Comparison of ENCODE assay signal across 8 cellular contexts in genomic region chr17:57255182-57255775, GRCh38. TPM values are rescaled to one million over a fixed set of nuclear protein-coding genes. Genes with fewer than 3 reads are reported as not detected.
DNase-seq lines count a peak whose midpoint lies in the region; ATAC-seq, FAIRE-seq and TF ChIP-seq lines count a peak whose summit lies in the region.

No MANE protein-coding gene starts in this region.

- no peak overlapping the region for H3K56ac ChIP-seq in H1 (replicated peaks; ENCODE audit: insufficient read length, low read depth, low read length)

- H3K4me3 Mint-ChIP-seq in CD4-positive, alpha-beta memory T cell: peak overlapping the region; percentile 87 to 96 (median 92)
- H3K4me3 Mint-ChIP-seq in neural progenitor cell: peak overlapping the region; percentile 90

- H3K79me2 ChIP-seq in MM.1S (ENCODE audit: low read length) (peaks cover 34% of the 10 kb centered on the region), H1 (ENCODE audit: control insufficient read depth in 1 of 2, insufficient read depth in 2 of 2, low read length in 2 of 2) (peaks cover 0 to 12% of the 10 kb centered on the region in 2 experiments; a peak in 1 of 4 replicates), neural progenitor cell (ENCODE audit: low read depth) (peaks cover 37% of the 10 kb centered on the region)

- peaks cover 16% of the 10 kb centered on the region for H3F3A ChIP-seq in MM.1S (ENCODE audit: insufficient read depth, low read length)
- H3F3A ChIP-seq in neural progenitor cell (ENCODE audit: low read depth): peaks cover 56% of the 10 kb centered on the region

- no peak overlapping the region for H4K91ac ChIP-seq in H1 (replicated peaks; ENCODE audit: insufficient read length, low read length)

- no peak for TF ChIP-seq POLR2A in H1 (IDR thresholded peaks at IDR 0.05; ENCODE audit: control extremely low read depth in 1 of 2, low read depth in 2 of 2, low read length in 2 of 2)

- no peaks in the 10 kb centered on the region for H3K36me3 ChIP-seq in CD4-positive, alpha-beta memory T cell (ENCODE audit: insufficient read depth, low read length)
- H3K36me3 ChIP-seq in MM.1S (replicated peaks; ENCODE audit: insufficient read depth, low read length) (peaks cover 1% of the 10 kb centered on the region; the same call in 1 of the 2 replicates), H1 (ENCODE audit: control insufficient read depth in 2 of 4, insufficient read depth in 4 of 4, low read length in 3 of 4) (peaks cover 0 to 6% (median 0%) of the 10 kb centered on the region in 4 experiments; a peak in 1 of 8 replicates), neural progenitor cell (peaks cover 12% of the 10 kb centered on the region)

- H3K18ac ChIP-seq in H1 (ENCODE audit: extremely low read depth, low read length): no peak overlapping the region

- H2BK5ac ChIP-seq in H1 (ENCODE audit: low read depth, low read length): no peak overlapping the region

- no peak for TF ChIP-seq EP300 in H1 (IDR thresholded peaks at IDR 0.05; ENCODE audit: borderline replicate concordance in 1 of 2, low read depth in 2 of 2, low read length in 2 of 2)

- H3K27me3 Mint-ChIP-seq in CD4-positive, alpha-beta memory T cell: no peaks in the 10 kb centered on the region
- no peaks in the 10 kb centered on the region for H3K27me3 Mint-ChIP-seq in neural progenitor cell (ENCODE audit: insufficient read depth, low read depth)

- CTCF ChIA-PET in CD4-positive, alpha-beta memory T cell (lab: Charles Lee; ENCODE audit: partially characterized antibody): interaction anchor here (7.4 kb wide), 1 partner anchor 12 kb away, joined by 56 read pairs; no protein-coding TSS in a partner anchor
- CTCF ChIA-PET in H1 (lab: Charles Lee; ENCODE audit: partially characterized antibody): interaction anchor here (2.6 kb wide), 1 partner anchor 12 kb away, joined by 40 read pairs; no protein-coding TSS in a partner anchor

- H3K27me3 ChIP-seq in CD4-positive, alpha-beta memory T cell (ENCODE audit: insufficient read depth, low read length): no peaks in the 10 kb centered on the region
- no peaks in the 10 kb centered on the region for H3K27me3 ChIP-seq in MM.1S (replicated peaks; ENCODE audit: insufficient read depth, low read length)
- peaks cover 2 to 10% (median 8%) of the 10 kb centered on the region in 4 experiments; a peak in 6 of 7 replicates for H3K27me3 ChIP-seq in H1 (replicated peaks in 1 of 4; ENCODE audit: control insufficient read depth in 3 of 4, extremely low read depth in 1 of 4, insufficient read depth in 3 of 4, low read length in 3 of 4)
- H3K27me3 ChIP-seq in neural progenitor cell: peaks cover 10% of the 10 kb centered on the region

- peak in 2 of 5 donors; percentile 30 to 38 for DNase-seq in CD4-positive, alpha-beta memory T cell
- DNase-seq in MM.1S: no peak
- peak in 1 of 2 experiments; percentile 28 for DNase-seq in H1 (ENCODE audit: low read depth in 1 of 2, low spot score in 2 of 2)
- no peak for DNase-seq in neural progenitor cell (ENCODE audit: low spot score)
- DNase-seq in NCI-H1092 (lab: John Stamatoyannopoulos, UW): no peak
- no peak for DNase-seq in hepatic stellate cell (ENCODE audit: low spot score)

- FAIRE-seq in H1 (lab: Jason Lieb, UNC): no peak

- H3K23ac ChIP-seq in H1 (ENCODE audit: insufficient read length): no peak overlapping the region

- no peaks in the 10 kb centered on the region for H3K9me2 ChIP-seq in MM.1S (replicated peaks; ENCODE audit: insufficient read depth, low read length)

- no peak overlapping the region for H2BK120ac ChIP-seq in H1 (replicated peaks; ENCODE audit: low read depth, low read length)

- peaks cover 28 to 54% (median 35%) of the 10 kb centered on the region in 4 donors for H3K4me1 Mint-ChIP-seq in CD4-positive, alpha-beta memory T cell
- H3K4me1 Mint-ChIP-seq in neural progenitor cell: peaks cover 38% of the 10 kb centered on the region

- H3K14ac ChIP-seq in H1 (ENCODE audit: insufficient read length): no peak overlapping the region

- H2AFZ ChIP-seq in MM.1S (ENCODE audit: low read length): peak overlapping the region; percentile 98
- no peak overlapping the region; the same call in 1 of the 2 replicates for H2AFZ ChIP-seq in H1 (ENCODE audit: low read length)
- peak overlapping the region; percentile 77 for H2AFZ ChIP-seq in neural progenitor cell (replicated peaks)

- no peak for TF ChIP-seq RAD21 in H1 (IDR thresholded peaks at IDR 0.05 in 1 of 2, conservative IDR thresholded peaks at IDR 0.05 in 1 of 2; ENCODE audit: low read depth in 2 of 2, low read length in 2 of 2)

- H2BK12ac ChIP-seq in H1 (ENCODE audit: low read depth, low read length): no peak overlapping the region

- no peaks in the 10 kb centered on the region for H4K20me1 ChIP-seq in MM.1S (ENCODE audit: insufficient read depth, low read length)
- H4K20me1 ChIP-seq in H1 (replicated peaks in 1 of 2; ENCODE audit: control insufficient read depth in 1 of 2, insufficient read depth in 2 of 2, low read length in 2 of 2): peaks cover 0 to 4% of the 10 kb centered on the region in 2 experiments
- peaks cover 25% of the 10 kb centered on the region for H4K20me1 ChIP-seq in neural progenitor cell (ENCODE audit: low read depth)

- peaks cover 30% of the 10 kb centered on the region for H3K4me1 ChIP-seq in CD4-positive, alpha-beta memory T cell (ENCODE audit: insufficient read depth, low read length)
- H3K4me1 ChIP-seq in MM.1S (ENCODE audit: low read length) (peaks cover 9% of the 10 kb centered on the region), H1 (replicated peaks in 1 of 4; ENCODE audit: control insufficient read depth in 3 of 4, insufficient read depth in 4 of 4, low read length in 3 of 4) (peaks cover 4 to 23% (median 5%) of the 10 kb centered on the region in 4 experiments; a peak in 6 of 7 replicates), neural progenitor cell (peaks cover 25% of the 10 kb centered on the region)

- peak overlapping the region; percentile 4 for H3K4ac ChIP-seq in H1 (replicated peaks; ENCODE audit: insufficient read length, low read depth, low read length)

- H3K9me3 ChIP-seq in CD4-positive, alpha-beta memory T cell (ENCODE audit: control insufficient read depth in 1 of 2, low read length in 2 of 2): no peaks in the 10 kb centered on the region
- H3K9me3 ChIP-seq in MM.1S (replicated peaks; ENCODE audit: insufficient read depth, low read length): no peaks in the 10 kb centered on the region
- no peaks in the 10 kb centered on the region for H3K9me3 ChIP-seq in H1 (ENCODE audit: insufficient read depth in 2 of 2, low read depth in 1 of 2, low read length in 1 of 2)
- H3K9me3 ChIP-seq in neural progenitor cell (ENCODE audit: low read depth): peaks cover 15% of the 10 kb centered on the region

- intact Hi-C loops in CD4-positive, alpha-beta memory T cell (cut with micrococcal nuclease): loop anchor here (5.0 to 10.0 kb wide), 6 partner anchors 187 to 1852 kb away; partner anchors contain the start of genes C17orf67, CCDC182, DGKE and TRIM37

- H3K27ac ChIP-seq in CD4-positive, alpha-beta memory T cell (ENCODE audit: low read depth, low read length): peak overlapping the region; percentile 77
- H3K27ac ChIP-seq in MM.1S (ENCODE audit: low read length): peak overlapping the region; percentile 45; the same call in 1 of the 2 replicates
- no peak overlapping the region for H3K27ac ChIP-seq in H1 (ENCODE audit: low read depth, low read length)
- H3K27ac ChIP-seq in neural progenitor cell: no peak overlapping the region

- H3K4me2 ChIP-seq in MM.1S (ENCODE audit: low read depth, low read length) (peak overlapping the region; percentile 91), H1 (ENCODE audit: insufficient read depth in 1 of 2, low read depth in 2 of 2, low read length in 2 of 2) (peak overlapping the region; percentile 77 to 83), neural progenitor cell (peak overlapping the region; percentile 86)

- peaks cover 17% of the 10 kb centered on the region for H3K23me2 ChIP-seq in H1 (ENCODE audit: low read depth, low read length)

- no peak overlapping the region for H2BK15ac ChIP-seq in H1 (ENCODE audit: low read length)

- ATAC-seq in GM18858 (IDR thresholded peaks at IDR 0.05; ENCODE audit: unreplicated experiment) (no peak), GM21367 (IDR thresholded peaks at IDR 0.05; ENCODE audit: unreplicated experiment) (no peak)

- H3K27ac Mint-ChIP-seq in CD4-positive, alpha-beta memory T cell: peak overlapping the region; percentile 88 to 99 (median 94)
- peak overlapping the region; percentile 21 for H3K27ac Mint-ChIP-seq in neural progenitor cell

- no peak overlapping the region for H4K5ac ChIP-seq in H1 (ENCODE audit: insufficient read length, low read depth, low read length)

- peak overlapping the region; percentile 79 for H3K9ac ChIP-seq in MM.1S (ENCODE audit: low read length)
- H3K9ac ChIP-seq in H1 (replicated peaks in 1 of 4; ENCODE audit: extremely low read depth in 1 of 4, low read depth in 3 of 4, low read length in 3 of 4): peak overlapping the region in 3 of 4 experiments; percentile 66 to 79 (median 69); a peak in 5 of 7 replicates
- no peak overlapping the region for H3K9ac ChIP-seq in neural progenitor cell

- TF ChIP-seq CTCF in MM.1S (IDR thresholded peaks at IDR 0.05; ENCODE audit: low read length): no peak
- no peak for TF ChIP-seq CTCF in H1 (IDR thresholded peaks at IDR 0.05; ENCODE audit: control extremely low read depth in 1 of 3, insufficient read depth in 1 of 3, low read depth in 1 of 3, low read length in 3 of 3)
- no peak for TF ChIP-seq CTCF in neural progenitor cell (IDR thresholded peaks at IDR 0.05)

- peaks cover 12 to 25% of the 10 kb centered on the region in 2 donors for H3K36me3 Mint-ChIP-seq in CD4-positive, alpha-beta memory T cell
- H3K36me3 Mint-ChIP-seq in neural progenitor cell: peaks cover 14% of the 10 kb centered on the region

- H3K79me1 ChIP-seq in H1 (ENCODE audit: low read depth, low read length): peaks cover 3% of the 10 kb centered on the region; the same call in 1 of the 2 replicates

- H4K8ac ChIP-seq in H1 (ENCODE audit: extremely low read depth, insufficient read depth, low read length): no peak overlapping the region

- POLR2A ChIA-PET in CD4-positive, alpha-beta memory T cell (lab: Charles Lee; ENCODE audit: partially characterized antibody): interaction anchor here (2.0 kb wide), 1 partner anchor 12 kb away, joined by 10 read pairs; no protein-coding TSS in a partner anchor
- POLR2A ChIA-PET in H1 (lab: Charles Lee; ENCODE audit: partially characterized antibody): no interaction called here

- H3K4me3 ChIP-seq in CD4-positive, alpha-beta memory T cell (ENCODE audit: low read length in 2 of 2): peak overlapping the region; percentile 62 to 72
- peak overlapping the region; percentile 72 for H3K4me3 ChIP-seq in MM.1S (ENCODE audit: low read length)
- H3K4me3 ChIP-seq in H1 (ENCODE audit: extremely low read depth in 1 of 4, insufficient read depth in 2 of 4, low read depth in 3 of 4, low read length in 4 of 4): peak overlapping the region; percentile 57 to 80 (median 74)
- H3K4me3 ChIP-seq in neural progenitor cell: peak overlapping the region; percentile 90

- peaks cover 0 to 3% (median 0%) of the 10 kb centered on the region in 8 donors for H3K9me3 Mint-ChIP-seq in CD4-positive, alpha-beta memory T cell
- peaks cover 13% of the 10 kb centered on the region for H3K9me3 Mint-ChIP-seq in neural progenitor cell

- 41% methylated on average over 16 of the region's 16 CpGs; no CpG with 5 or more reads in 1 of the 2 experiments for WGBS in H1 (ENCODE audit: extremely low coverage in 1 of 2, insufficient coverage in 1 of 2, insufficient read length in 1 of 2, insufficient replicate concordance in 2 of 2, low coverage in 1 of 2, low lambda C conversion rate in 2 of 2, missing lambda C conversion rate in 1 of 2), 2 experiments

- H2BK20ac ChIP-seq in H1 (ENCODE audit: low read length): peak overlapping the region; percentile 26; the same call in 1 of the 2 replicates

- no peak overlapping the region for H2AK5ac ChIP-seq in H1 (ENCODE audit: low read depth, low read length)

RNA-seq across cellular contexts. Expression of gene MSI2, which starts 1.0 kb away (rescaled TPM):
- 100 to 1,000 TPM; 107 to 110 TPM for total RNA-seq in CD4-positive, alpha-beta memory T cell
- 1 to 10 TPM; 2.1 to 4.0 TPM for polyA plus RNA-seq in CD4-positive, alpha-beta memory T cell
- 73.1 and 80.6 TPM in 2 replicates for total RNA-seq in H1 (2021; fragmentation: NEBNext Ultra II Directional; extraction: Animal tissue kit (Norgen Biotek cat#: 25700))
- polyA plus RNA-seq in H1 (2011; rRNA removed): 36.7 and 50.7 TPM in 2 replicates
- polyA plus RNA-seq in H1 (2011; cell fraction: cytosol; rRNA removed): 42.1 TPM
- polyA plus RNA-seq in H1 (2011; cell fraction: nucleus; rRNA removed): 128 TPM
- polyA plus RNA-seq in H1 (2012, experiment 1 of 2): 44.3 to 54.1 TPM (median 46.9 TPM) in 4 replicates
- 9.0 TPM for polyA plus RNA-seq in H1 (2012, experiment 2 of 2)
- polyA plus RNA-seq in H1 (2013, experiment 1 of 2): 27.9 TPM
- polyA plus RNA-seq in H1 (2013, experiment 2 of 2): 25.3 TPM
- polyA minus RNA-seq in H1 (2011; rRNA and poly(A)+ RNA removed): 115 and 134 TPM in 2 replicates
- 52.1 TPM for polyA minus RNA-seq in H1 (2011; cell fraction: cytosol; rRNA and poly(A)+ RNA removed)
- polyA minus RNA-seq in H1 (2011; cell fraction: nucleus; rRNA and poly(A)+ RNA removed): 164 TPM
- 92.7 and 96.9 TPM in 2 replicates for total RNA-seq in neural progenitor cell (ENCODE audit: low replicate concordance)

Comparison
In these comparisons a context has a peak if more than half of its experiments do, and no peak if none do; other contexts are left out.
1. H3K27ac ChIP-seq: peak in CD4-positive, alpha-beta memory T cell (single experiment) and MM.1S (single experiment); none in H1 (single experiment) and neural progenitor cell (single experiment).
2. Peak in every context shown above with its lines, with median percentiles within 50 percentile points of each other: H3K4me3 ChIP-seq and H3K4me2 ChIP-seq.